Comparison of ENCODE assay signal across 12 cellular contexts in genomic region chr9:71812385-71812784, GRCh38. TPM values are rescaled to one million over a fixed set of nuclear protein-coding genes. Genes with fewer than 3 reads are reported as not detected.
DNase-seq lines count a peak whose midpoint lies in the region; FAIRE-seq and TF ChIP-seq lines count a peak whose summit lies in the region.
"Had no signal": no experiment of that assay in that cellular context is flagged by ENCODE, and none has a peak within 500 bp of the region (broad histone marks: within the 10 kb centered on the region; RNA-seq: fewer than 3 reads in every experiment).

No MANE protein-coding gene starts in this region.

- FAIRE-seq in D721Med (lab: Jason Lieb, UNC), result no peak

- H3K27ac ChIP-seq in OCI-LY7 (ENCODE audit: low read depth, low read length, poor library complexity, severe bottlenecking), result no peak overlapping the region
- H3K27ac ChIP-seq in esophagus muscularis mucosa (replicated peaks in 1 of 4), result peak overlapping the region in 1 of 4 donors; percentile 9
- H3K27ac ChIP-seq in esophagus squamous epithelium, result no peak overlapping the region
- H3K27ac ChIP-seq: KMS-11 had no signal

- no peak for TF ChIP-seq POLR2A in esophagus muscularis mucosa (IDR thresholded peaks at IDR 0.05; ENCODE audit: low read depth)
- no peak for TF ChIP-seq POLR2A in esophagus squamous epithelium (IDR thresholded peaks at IDR 0.05)

- H3K9me2 ChIP-seq in OCI-LY7 (ENCODE audit: insufficient read depth, low read length), result no peaks in the 10 kb centered on the region

- no TSS peak for BruUV-seq in OCI-LY7 (replicated peaks; lab: Mats Ljungman, UMichigan)

- no peaks in the 10 kb centered on the region for H3K9me3 ChIP-seq in OCI-LY7 (ENCODE audit: low read length)
- H3K9me3 ChIP-seq in esophagus muscularis mucosa, result no peaks in the 10 kb centered on the region
- H3K9me3 ChIP-seq in esophagus squamous epithelium, result no peaks in the 10 kb centered on the region

- CTCF ChIA-PET in OCI-LY7 (lab: Charles Lee; ENCODE audit: unreplicated experiment), result no interaction called here

- H3K27me3 ChIP-seq in esophagus muscularis mucosa (no peaks in the 10 kb centered on the region), esophagus squamous epithelium (no peaks in the 10 kb centered on the region)

- H3K4me1 ChIP-seq in OCI-LY7 (ENCODE audit: insufficient read depth, low read length, poor library complexity, severe bottlenecking) (no peaks in the 10 kb centered on the region), esophagus muscularis mucosa (no peaks in the 10 kb centered on the region), esophagus squamous epithelium (peaks cover 0 to 5% (median 0%) of the 10 kb centered on the region in 3 donors)

- H3K36me3 ChIP-seq in OCI-LY7 (ENCODE audit: insufficient read depth, low read length) (no peaks in the 10 kb centered on the region), esophagus muscularis mucosa (no peaks in the 10 kb centered on the region), esophagus squamous epithelium (no peaks in the 10 kb centered on the region)

- intact Hi-C loops in OCI-LY7 (cut with micrococcal nuclease; ENCODE audit: unreplicated experiment) (no loop called here), esophagus muscularis mucosa (cut with DNase I) (no loop called here), esophagus squamous epithelium (cut with DNase I) (no loop called here)

- H3K4me3 ChIP-seq in OCI-LY7 (ENCODE audit: low read depth, low read length, poor library complexity, severe bottlenecking) (no peak overlapping the region), foreskin fibroblast (ENCODE audit: low read depth in 1 of 2, low read length in 2 of 2) (no peak overlapping the region), esophagus muscularis mucosa (no peak overlapping the region), esophagus squamous epithelium (no peak overlapping the region)

- TF ChIP-seq EP300 in esophagus muscularis mucosa (IDR thresholded peaks at IDR 0.05), result no peak

- no peaks in the 10 kb centered on the region for H3K79me2 ChIP-seq in OCI-LY7 (ENCODE audit: insufficient read depth, low read depth, low read length)

- no peaks in the 10 kb centered on the region for H4K20me1 ChIP-seq in OCI-LY7 (ENCODE audit: insufficient read depth, low read length)

- H2AFZ ChIP-seq in OCI-LY7 (ENCODE audit: low read length), result no peak overlapping the region

- DNase-seq in D721Med (ENCODE audit: insufficient read length, low spot score), result no peak
- peak; percentile 22 for DNase-seq in OCI-LY7 (ENCODE audit: low spot score)
- DNase-seq in foreskin fibroblast, result peak in 1 of 2 donors; percentile 8
- peak; percentile 94 for DNase-seq in pons (ENCODE audit: low spot score)
- DNase-seq in esophagus muscularis mucosa (ENCODE audit: extremely low spot score), result no peak
- no peak for DNase-seq in NCI-H526 (lab: John Stamatoyannopoulos, UW)
- DNase-seq in esophagus squamous epithelium (lab: John Stamatoyannopoulos, UW), result no peak
- DNase-seq in NCI-H1417 (lab: John Stamatoyannopoulos, UW), result no peak
- DNase-seq: DND-41; naive thymus-derived CD4-positive, alpha-beta T cell; stimulated activated CD4-positive, alpha-beta T cell treated with anti-CD3 and anti-CD28 coated beads, Interleukin-2, amount 100 ng/mL, for 48 hours had no signal

- TF ChIP-seq CTCF in D721Med (IDR thresholded peaks at IDR 0.05; ENCODE audit: insufficient read depth, missing control alignments) (peak; percentile 29), OCI-LY7 (conservative IDR thresholded peaks at IDR 0.05; ENCODE audit: low read length) (peak; percentile 25; the same call in 1 of the 2 replicates), foreskin fibroblast (IDR thresholded peaks at IDR 0.05; ENCODE audit: low read depth, low read length) (peak; percentile 24), esophagus muscularis mucosa (IDR thresholded peaks at IDR 0.05) (peak in 1 of 3 experiments; percentile 5), esophagus squamous epithelium (IDR thresholded peaks at IDR 0.05) (no peak)

- POLR2A ChIA-PET in OCI-LY7 (lab: Charles Lee), result interaction anchor here (1.0 to 1.7 kb wide), 4 partner anchors 15 to 214 kb away, joined by 3 to 6 read pairs (median 4); no protein-coding TSS in a partner anchor

- 58% methylated on average over 4 of the region's 4 CpGs for WGBS in esophagus muscularis mucosa
- WGBS in esophagus squamous epithelium, 2 donors, result 77 to 82% methylated on average over 3 to 4 of the region's 4 CpGs

- no peak overlapping the region for H3K4me2 ChIP-seq in OCI-LY7 (ENCODE audit: low read length)
- H3K4me2 ChIP-seq: KMS-11 had no signal

RNA-seq across cellular contexts. Expression of gene CEMIP2, which starts 44.1 kb away (rescaled TPM):
- 0.90 and 1.8 TPM in 2 replicates for total RNA-seq in OCI-LY7 (2014; rRNA removed; shearing (Covaris generic))
- 3.9 and 4.8 TPM in 2 replicates for total RNA-seq in OCI-LY7 (2022)
- total RNA-seq in esophagus muscularis mucosa, result 100 to 1,000 TPM in 1 of 4 donors, 10 to 100 TPM in 3; 18.5 to 144 (median 26.8) TPM
- total RNA-seq in esophagus squamous epithelium, result 10 to 100 TPM in 3 of 4 donors, 1 to 10 TPM in 1; 7.6 to 34.5 (median 12.3) TPM

Comparison
In these comparisons a context has a peak if more than half of its experiments do, and no peak if none do; other contexts are left out.
1. DNase-seq: peak in OCI-LY7 (single experiment) and pons (single experiment); none in D721Med (single experiment), esophagus muscularis mucosa (single experiment), NCI-H526 (0 of 2), esophagus squamous epithelium (single experiment) and NCI-H1417 (0 of 3).
2. CTCF ChIP-seq: peak in D721Med (single experiment), OCI-LY7 (single experiment) and foreskin fibroblast (single experiment); none in esophagus squamous epithelium (0 of 6).